In genomic region chr15:77733579-77734300, GRCh38 we compare ENCODE assay signal across 34 cellular contexts.
"Had no signal": no experiment of that assay in that cellular context is flagged by ENCODE, and none has a peak within 500 bp of the region (broad histone marks: within the 10 kb centered on the region; RNA-seq: fewer than 3 reads in every experiment).

No MANE protein-coding gene starts in this region.

- FAIRE-seq: astrocyte, bronchial epithelial cell had no signal

- H3K4me1 Mint-ChIP-seq: activated B cell treated with CpG ODN at 0.5 μM for 24 hours; activated CD8-positive, alpha-beta memory T cell treated with anti-CD3 and anti-CD28 coated beads, Interleukin-2, amount 10 ng/mL, durations not matched to agents 7 days and 5 days; activated naive CD8-positive, alpha-beta T cell treated with anti-CD3 and anti-CD28 coated beads, Interleukin-2, amount 10 ng/mL, durations not matched to agents 7 days and 5 days; central memory CD8-positive, alpha-beta T cell had no signal

- H3K9me3 ChIP-seq: esophagus muscularis mucosa, gastrocnemius medialis, heart right ventricle had no signal

- H3K27ac Mint-ChIP-seq: activated B cell treated with CpG ODN at 0.5 μM for 24 hours; activated CD4-positive, alpha-beta memory T cell treated with anti-CD3 and anti-CD28 coated beads for 36 hours; activated CD8-positive, alpha-beta memory T cell treated with anti-CD3 and anti-CD28 coated beads, Interleukin-2, amount 10 ng/mL, durations not matched to agents 7 days and 5 days; activated CD8-positive, alpha-beta T cell treated with anti-CD3 and anti-CD28 coated beads, Interleukin-2, amount 10 ng/mL, durations not matched to agents 7 days and 5 days; activated naive CD4-positive, alpha-beta T cell treated with anti-CD3 and anti-CD28 coated beads for 36 hours; activated naive CD8-positive, alpha-beta T cell treated with anti-CD3 and anti-CD28 coated beads, Interleukin-2, amount 10 ng/mL, durations not matched to agents 7 days and 5 days; activated T-helper 1 cell treated with anti-CD3 and anti-CD28 coated beads, Interleukin-12 subunit alpha, Interleukin-12 subunit beta, Interleukin-2, Interleukin-4 antibody, amounts not matched to agents 30 ng/mL and 10 ng/mL and 1 ng/mL, durations not matched to agents 14 hours and 24 hours and 36 hours; activated T-helper 2 cell treated with anti-CD3 and anti-CD28 coated beads, Interferon-gamma antibody, Interleukin-2, Interleukin-4, amounts not matched to agents 10 μg/mL and 5 μg/mL and 100 μg/mL, durations not matched to agents 14 hours and 24 hours and 36 hours; dendritic cell treated with granulocyte-macrophage colony-stimulating factor and Interleukin-4, amounts not matched to agents 40 ng/mL and 50 ng/mL, for 4 days; effector memory CD8-positive, alpha-beta T cell; T-helper 17 cell; T-helper 2 cell treated with Interferon-gamma antibody and Interleukin-4, amounts not matched to agents 5 μg/mL and 100 μg/mL, for 36 hours had no signal

- H3K36me3 Mint-ChIP-seq: activated CD4-positive, alpha-beta memory T cell treated with anti-CD3 and anti-CD28 coated beads for 36 hours; activated CD8-positive, alpha-beta memory T cell treated with anti-CD3 and anti-CD28 coated beads, Interleukin-2, amount 10 ng/mL, durations not matched to agents 7 days and 5 days; activated naive CD4-positive, alpha-beta T cell treated with anti-CD3 and anti-CD28 coated beads, Interleukin-2, amount 50 U/mL, for 72 hours; activated naive CD8-positive, alpha-beta T cell treated with anti-CD3 and anti-CD28 coated beads, Interleukin-2, amount 10 ng/mL, durations not matched to agents 7 days and 5 days had no signal

- DNase-seq: activated B cell treated with CpG ODN at 0.5 μM for 24 hours; activated CD4-positive, alpha-beta memory T cell treated with anti-CD3 and anti-CD28 coated beads for 36 hours; activated CD4-positive, alpha-beta T cell treated with anti-CD3 and anti-CD28 coated beads for 48 hours; activated CD8-positive, alpha-beta memory T cell treated with anti-CD3 and anti-CD28 coated beads, Interleukin-2, amount 10 ng/mL, durations not matched to agents 7 days and 5 days; activated CD8-positive, alpha-beta memory T cell treated with anti-CD3 and anti-CD28 coated beads, Interleukin-2, amount 50 U/mL, for 4 hours; activated CD8-positive, alpha-beta T cell treated with anti-CD3 and anti-CD28 coated beads, Interleukin-2, amount 10 ng/mL, durations not matched to agents 7 days and 5 days; activated effector memory CD4-positive, alpha-beta T cell treated with anti-CD3 and anti-CD28 coated beads, Interleukin-2, amount 50 U/mL, for 16 hours; activated naive CD4-positive, alpha-beta T cell treated with anti-CD3 and anti-CD28 coated beads for 36 hours; activated naive CD8-positive, alpha-beta T cell treated with anti-CD3 and anti-CD28 coated beads, Interleukin-2, amount 10 ng/mL, durations not matched to agents 7 days and 5 days; activated T-cell treated with anti-CD3 and anti-CD28 coated beads, Interleukin-2, amount 50 U/mL, for 1 hour; activated T-cell treated with anti-CD3 and anti-CD28 coated beads, Interleukin-2, amount 50 U/mL, for 48 hours; anterior cingulate cortex; brain microvascular endothelial cell; effector CD4-positive, alpha-beta T cell; effector memory CD8-positive, alpha-beta T cell; erythroblast; foreskin keratinocyte; gastrocnemius medialis; heart right ventricle; T-helper 17 cell; T1000; WERI-Rb-1 had no signal

- H3K27me3 ChIP-seq: hepatocyte had no signal

- H3K4me3 ChIP-seq: coronary artery, esophagus muscularis mucosa, gastrocnemius medialis, heart right ventricle, hepatocyte had no signal

- H2AFZ ChIP-seq: hepatocyte had no signal

- H3K9me3 Mint-ChIP-seq: activated B cell treated with CpG ODN at 0.5 μM for 24 hours; activated CD4-positive, alpha-beta memory T cell treated with anti-CD3 and anti-CD28 coated beads for 36 hours; activated naive CD4-positive, alpha-beta T cell treated with anti-CD3 and anti-CD28 coated beads for 36 hours; activated naive CD4-positive, alpha-beta T cell treated with anti-CD3 and anti-CD28 coated beads, Interleukin-2, amount 50 U/mL, for 72 hours; activated naive CD8-positive, alpha-beta T cell treated with anti-CD3 and anti-CD28 coated beads, Interleukin-2, amount 10 ng/mL, durations not matched to agents 7 days and 5 days; activated T-helper 1 cell treated with anti-CD3 and anti-CD28 coated beads, Interleukin-12 subunit alpha, Interleukin-12 subunit beta, Interleukin-2, Interleukin-4 antibody, amounts not matched to agents 30 ng/mL and 10 ng/mL and 1 ng/mL, durations not matched to agents 14 hours and 24 hours and 36 hours; activated T-helper 2 cell treated with anti-CD3 and anti-CD28 coated beads, Interferon-gamma antibody, Interleukin-2, Interleukin-4, amounts not matched to agents 10 μg/mL and 5 μg/mL and 100 μg/mL, durations not matched to agents 14 hours and 24 hours and 36 hours; central memory CD8-positive, alpha-beta T cell; dendritic cell treated with granulocyte-macrophage colony-stimulating factor and Interleukin-4, amounts not matched to agents 40 ng/mL and 50 ng/mL, for 4 days; effector memory CD8-positive, alpha-beta T cell; T-helper 2 cell treated with Interferon-gamma antibody and Interleukin-4, amounts not matched to agents 5 μg/mL and 100 μg/mL, for 36 hours had no signal

- H3K4me2 ChIP-seq: hepatocyte had no signal

- ATAC-seq: activated CD4-positive, CD25-positive, alpha-beta regulatory T cell treated with anti-CD3 and anti-CD28 coated beads, Interleukin-2, amount 50 U/mL, for 24 hours; activated CD8-positive, alpha-beta memory T cell treated with anti-CD3 and anti-CD28 coated beads, Interleukin-2, amount 10 ng/mL, durations not matched to agents 7 days and 5 days; activated CD8-positive, alpha-beta T cell treated with anti-CD3 and anti-CD28 coated beads, Interleukin-2, amount 10 ng/mL, durations not matched to agents 7 days and 5 days; activated naive CD4-positive, alpha-beta T cell treated with anti-CD3 and anti-CD28 coated beads, Interleukin-2, amount 50 U/mL, for 72 hours; effector memory CD8-positive, alpha-beta T cell; foreskin keratinocyte; gastrocnemius medialis; heart right ventricle; T-helper 17 cell had no signal

- H3K36me3 ChIP-seq: brain microvascular endothelial cell, esophagus muscularis mucosa, gastrocnemius medialis, heart right ventricle, WERI-Rb-1 had no signal

- H3K4me3 Mint-ChIP-seq: activated B cell treated with CpG ODN at 0.5 μM for 24 hours; activated CD4-positive, alpha-beta memory T cell treated with anti-CD3 and anti-CD28 coated beads for 36 hours; activated CD8-positive, alpha-beta memory T cell treated with anti-CD3 and anti-CD28 coated beads, Interleukin-2, amount 10 ng/mL, durations not matched to agents 7 days and 5 days; activated CD8-positive, alpha-beta T cell treated with anti-CD3 and anti-CD28 coated beads, Interleukin-2, amount 10 ng/mL, durations not matched to agents 7 days and 5 days; activated naive CD4-positive, alpha-beta T cell treated with anti-CD3 and anti-CD28 coated beads for 36 hours; activated naive CD8-positive, alpha-beta T cell treated with anti-CD3 and anti-CD28 coated beads, Interleukin-2, amount 10 ng/mL, durations not matched to agents 7 days and 5 days; activated T-helper 1 cell treated with anti-CD3 and anti-CD28 coated beads, Interleukin-12 subunit alpha, Interleukin-12 subunit beta, Interleukin-2, Interleukin-4 antibody, amounts not matched to agents 30 ng/mL and 10 ng/mL and 1 ng/mL, durations not matched to agents 14 hours and 24 hours and 36 hours; central memory CD8-positive, alpha-beta T cell; dendritic cell treated with granulocyte-macrophage colony-stimulating factor and Interleukin-4, amounts not matched to agents 40 ng/mL and 50 ng/mL, for 4 days; effector memory CD8-positive, alpha-beta T cell; T-helper 2 cell treated with Interferon-gamma antibody and Interleukin-4, amounts not matched to agents 5 μg/mL and 100 μg/mL, for 36 hours had no signal

- H3K27ac ChIP-seq: brain microvascular endothelial cell, coronary artery, esophagus muscularis mucosa, foreskin keratinocyte, gastrocnemius medialis, heart right ventricle, hepatocyte, WERI-Rb-1 had no signal

- H3K4me1 ChIP-seq: esophagus muscularis mucosa, foreskin keratinocyte, gastrocnemius medialis, heart right ventricle had no signal

- H3K79me2 ChIP-seq: hepatocyte had no signal
